ENCODE assay signal across 8 cellular contexts in genomic region chr5:138338411-138339085, GRCh38. TPM values are rescaled to one million over a fixed set of nuclear protein-coding genes. Genes with fewer than 3 reads are reported as not detected.
A peak's percentile ranks its signal among the peaks of the same experiment; 100 is the strongest.
DNase-seq lines count a peak whose midpoint lies in the region; ATAC-seq and TF ChIP-seq lines count a peak whose summit lies in the region.

No MANE protein-coding gene starts in this region.

- H3K4me1 ChIP-seq in PC-3 (ENCODE audit: insufficient read depth, low read length), result peaks cover 9% of the 10 kb centered on the region; the same call in 1 of the 2 replicates
- peaks cover 5% of the 10 kb centered on the region for H3K4me1 ChIP-seq in endodermal cell (ENCODE audit: control insufficient read depth, insufficient read depth, low read length)
- H3K4me1 ChIP-seq in neutrophil (ENCODE audit: control insufficient read depth in 1 of 2, insufficient read depth in 1 of 2, low read depth in 1 of 2, low read length in 1 of 2), result peaks cover 50 to 55% of the 10 kb centered on the region in 2 experiments

- POLR2A ChIA-PET in PC-3 (lab: Charles Lee; ENCODE audit: unreplicated experiment), result no interaction called here

- peaks cover 27% of the 10 kb centered on the region for H3K4me1 Mint-ChIP-seq in endodermal cell

- ATAC-seq in Right ventricle myocardium inferior (peak; percentile 9), PC-3 (peak; percentile 4; the same call in 1 of the 2 replicates), GM19351 (IDR thresholded peaks at IDR 0.05; ENCODE audit: unreplicated experiment) (no peak)

- H3K4me2 ChIP-seq in PC-3 (ENCODE audit: low read length), result peak overlapping the region; percentile 99

- H3K9me3 Mint-ChIP-seq in endodermal cell, result no peaks in the 10 kb centered on the region

- peaks cover 39% of the 10 kb centered on the region for H3K79me2 ChIP-seq in PC-3 (ENCODE audit: low read length)

- BruUV-seq in PC-3 (replicated peaks; lab: Mats Ljungman, UMichigan), result no TSS peak

- no peaks in the 10 kb centered on the region for H3K9me3 ChIP-seq in PC-3 (ENCODE audit: low read length)
- no peaks in the 10 kb centered on the region for H3K9me3 ChIP-seq in endodermal cell (ENCODE audit: control insufficient read depth, low read length)
- no peaks in the 10 kb centered on the region for H3K9me3 ChIP-seq in neutrophil

- CTCF ChIA-PET in PC-3 (lab: Charles Lee), result interaction anchor here (0.5 to 1.4 kb wide), 3 partner anchors 14 to 101 kb away, joined by 3 to 8 read pairs (median 4); partner anchors contain the start of genes KDM3B and REEP2

- 0 out of 2 replicates have a peak, but pooled peaks cover 9% of the 10 kb centered on the region for H4K20me1 ChIP-seq in PC-3 (ENCODE audit: low read length)

- WGBS in endodermal cell (ENCODE audit: insufficient coverage in 1 of 2, insufficient read length in 1 of 2), 2 experiments, result 0% methylated on average over 1 to 21 of the region's 21 CpGs

- intact Hi-C loops in Right ventricle myocardium inferior (cut with DNase I), result loop anchor here (2.0 kb wide), 1 partner anchor 14 kb away; the partner anchor contains the start of gene KDM3B
- intact Hi-C loops in cardiac septum (cut with DNase I), result loop anchor here (2.0 to 5.0 kb wide), 2 partner anchors 14 to 161 kb away; partner anchors contain the start of genes BRD8, KDM3B and KIF20A
- intact Hi-C loops in PC-3 (cut with micrococcal nuclease), result no loop called here

- H3K27me3 Mint-ChIP-seq in endodermal cell (ENCODE audit: insufficient read depth), result no peaks in the 10 kb centered on the region

- H2AFZ ChIP-seq in PC-3 (ENCODE audit: low read length), result no peak overlapping the region

- no peak overlapping the region for H3K27ac ChIP-seq in PC-3 (ENCODE audit: low read length)
- peak overlapping the region; percentile 100 for H3K27ac ChIP-seq in endodermal cell (ENCODE audit: low read depth, low read length)
- peak overlapping the region; percentile 99 for H3K27ac ChIP-seq in neutrophil

- no peaks in the 10 kb centered on the region for H3K27me3 ChIP-seq in PC-3 (ENCODE audit: low read length)
- no peaks in the 10 kb centered on the region for H3K27me3 ChIP-seq in endodermal cell (ENCODE audit: control insufficient read depth, insufficient read depth, low read length, poor library complexity, severe bottlenecking)
- H3K27me3 ChIP-seq in neutrophil, result no peaks in the 10 kb centered on the region

- TF ChIP-seq CTCF in PC-3 (conservative IDR thresholded peaks at IDR 0.05; ENCODE audit: low read depth, low read length), result no peak
- TF ChIP-seq CTCF in endodermal cell (conservative IDR thresholded peaks at IDR 0.05), result no peak
- TF ChIP-seq CTCF in neutrophil (IDR thresholded peaks at IDR 0.05), result peak; percentile 9

- H3K36me3 ChIP-seq in PC-3 (ENCODE audit: low read depth, low read length) (0 out of 2 replicates have a peak, but pooled peaks cover 4% of the 10 kb centered on the region), endodermal cell (ENCODE audit: control insufficient read depth, insufficient read depth, low read length) (peaks cover 24% of the 10 kb centered on the region), neutrophil (peaks cover 28% of the 10 kb centered on the region)

- no peaks in the 10 kb centered on the region for H3F3A ChIP-seq in PC-3 (ENCODE audit: low read length, unreplicated experiment)

- H3K4me3 ChIP-seq in PC-3 (ENCODE audit: low read length), result peak overlapping the region; percentile 98
- H3K4me3 ChIP-seq in endodermal cell (ENCODE audit: low read length), result peak overlapping the region; percentile 100
- peak overlapping the region; percentile 83 to 95 for H3K4me3 ChIP-seq in neutrophil (ENCODE audit: low read depth in 1 of 2, low read length in 1 of 2)

- no peak for DNase-seq in Right ventricle myocardium inferior (ENCODE audit: missing footprints)
- DNase-seq in cardiac septum (ENCODE audit: low spot score), result no peak
- no peak for DNase-seq in PC-3
- peak; percentile 62 for DNase-seq in endodermal cell
- no peak for DNase-seq in NCI-H2196 treated with DMSO at 0.1 percent for 48 hours (lab: John Stamatoyannopoulos, UW; ENCODE audit: unreplicated experiment)
- no peak for DNase-seq in NCI-H345 (lab: John Stamatoyannopoulos, UW)

- H3K4me3 Mint-ChIP-seq in endodermal cell, result peak overlapping the region; percentile 82

- H3K36me3 Mint-ChIP-seq in endodermal cell (ENCODE audit: low read depth), result peaks cover 20% of the 10 kb centered on the region

- H3K9me2 ChIP-seq in PC-3 (replicated peaks; ENCODE audit: low read length), result no peaks in the 10 kb centered on the region

- H3K27ac Mint-ChIP-seq in endodermal cell, result peak overlapping the region; percentile 96

- H3K9ac ChIP-seq in PC-3 (ENCODE audit: low read length) (peak overlapping the region; percentile 87), endodermal cell (ENCODE audit: extremely low read depth, low read length, poor library complexity, severe bottlenecking) (peak overlapping the region; percentile 100)

RNA-seq across cellular contexts. Expression of gene FAM53C, which starts 0.5 kb away (rescaled TPM):
- total RNA-seq in Right ventricle myocardium inferior (30.8 TPM), cardiac septum (23.8 TPM), PC-3 (2014; rRNA removed) (26.6 and 28.7 TPM in 2 replicates), endodermal cell (10 to 100 TPM; 41.6 to 46.4 TPM)
- 46.5 TPM for polyA plus RNA-seq in endodermal cell (2013, experiment 1 of 2)
- 41.4 TPM for polyA plus RNA-seq in endodermal cell (2013, experiment 2 of 2)

RNA-seq across cellular contexts. Expression of gene CDC25C, which starts 6.9 kb away (rescaled TPM):
- total RNA-seq in Right ventricle myocardium inferior (0.24 TPM), cardiac septum (0.19 TPM), PC-3 (2014; rRNA removed) (13.8 and 14.7 TPM in 2 replicates), endodermal cell (10 to 100 TPM; 14.8 to 30.6 TPM)
- 34.8 TPM for polyA plus RNA-seq in endodermal cell (2013, experiment 1 of 2)
- polyA plus RNA-seq in endodermal cell (2013, experiment 2 of 2), result 33.9 TPM

RNA-seq across cellular contexts. Expression of gene KDM3B, which starts 13.9 kb away (rescaled TPM):
- 36.3 TPM for total RNA-seq in Right ventricle myocardium inferior
- total RNA-seq in cardiac septum, result 48.5 TPM
- total RNA-seq in PC-3 (2014; rRNA removed), result 21.7 and 25.6 TPM in 2 replicates
- 100 to 1,000 TPM in 1 of 2 donors, 10 to 100 TPM in 1; 98.2 to 104 TPM for total RNA-seq in endodermal cell
- polyA plus RNA-seq in endodermal cell (2013, experiment 1 of 2), result 77.8 TPM
- 77.7 TPM for polyA plus RNA-seq in endodermal cell (2013, experiment 2 of 2)

Comparison
In these comparisons a context has a peak if more than half of its experiments do, and no peak if none do; other contexts are left out.
1. RNA of gene CDC25C, which starts 6.9 kb away (total RNA-seq): 14.8 to 30.6 TPM in endodermal cell and 13.8 to 14.7 TPM in PC-3; 0.24 TPM in Right ventricle myocardium inferior (single experiment) and 0.19 TPM in cardiac septum (single experiment); every median in the first group is over 10 times any median in the second.
2. Peak in every context shown above with its lines, with median percentiles within 50 percentile points of each other: H3K4me3 ChIP-seq.